ENCODE assay signal across 1 cellular context in genomic region chr7:35253680-35254495, GRCh38.
TF ChIP-seq lines count a peak whose summit lies in the region.

A gene with protein sequence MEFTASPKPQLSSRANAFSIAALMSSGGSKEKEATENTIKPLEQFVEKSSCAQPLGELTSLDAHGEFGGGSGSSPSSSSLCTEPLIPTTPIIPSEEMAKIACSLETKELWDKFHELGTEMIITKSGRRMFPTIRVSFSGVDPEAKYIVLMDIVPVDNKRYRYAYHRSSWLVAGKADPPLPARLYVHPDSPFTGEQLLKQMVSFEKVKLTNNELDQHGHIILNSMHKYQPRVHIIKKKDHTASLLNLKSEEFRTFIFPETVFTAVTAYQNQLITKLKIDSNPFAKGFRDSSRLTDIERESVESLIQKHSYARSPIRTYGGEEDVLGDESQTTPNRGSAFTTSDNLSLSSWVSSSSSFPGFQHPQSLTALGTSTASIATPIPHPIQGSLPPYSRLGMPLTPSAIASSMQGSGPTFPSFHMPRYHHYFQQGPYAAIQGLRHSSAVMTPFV (minus strand): TSS chr7:35254100. CDS start chr7:35253620, 480 bp downstream.

TF ChIP-seq in HEK293, 187 proteins besides CTCF, POLR2A, EP300 and RAD21 (continued from another document):
- TF ChIP-seq TSHZ1 (tag by site-specific recombination; IDR thresholded peaks at IDR 0.05; ENCODE audit: borderline replicate concordance) (no peak), OVOL3 (tag by site-specific recombination; IDR thresholded peaks at IDR 0.05) (no peak)
